6 cellular contexts compared by ENCODE assay signal in genomic region chr22:20956258-20957117, GRCh38. TPM values are rescaled to one million over a fixed set of nuclear protein-coding genes. Genes with fewer than 3 reads are reported as not detected.
A peak's percentile ranks its signal among the peaks of the same experiment; 100 is the strongest.
DNase-seq lines count a peak whose midpoint lies in the region; ATAC-seq and TF ChIP-seq lines count a peak whose summit lies in the region.

No MANE protein-coding gene starts in this region.

- TF ChIP-seq CTCF in endodermal cell (conservative IDR thresholded peaks at IDR 0.05) (peak; percentile 64), smooth muscle cell (IDR thresholded peaks at IDR 0.05; ENCODE audit: borderline replicate concordance, insufficient read depth, poor library complexity, severe bottlenecking) (no peak)

- DNase-seq in DMS53 (lab: John Stamatoyannopoulos, UW) (peak; percentile 57), DMS53 treated with DMSO at 0.1 percent for 48 hours (lab: John Stamatoyannopoulos, UW; ENCODE audit: unreplicated experiment) (no peak), endodermal cell (peak; percentile 89), smooth muscle cell (lab: John Stamatoyannopoulos, UW; ENCODE audit: unreplicated experiment) (no peak), anterior cingulate cortex (lab: John Stamatoyannopoulos, UW) (no peak)

- H3K79me2 ChIP-seq in smooth muscle cell (ENCODE audit: low read depth): peaks cover 4% of the 10 kb centered on the region

- peaks cover 25% of the 10 kb centered on the region for H3K36me3 Mint-ChIP-seq in endodermal cell (ENCODE audit: low read depth)

- H3K27me3 Mint-ChIP-seq in endodermal cell (ENCODE audit: insufficient read depth): peaks cover 15% of the 10 kb centered on the region

- no peak for ATAC-seq in HG03571 (IDR thresholded peaks at IDR 0.05; ENCODE audit: unreplicated experiment)

- WGBS in endodermal cell (ENCODE audit: insufficient coverage in 1 of 2, insufficient read length in 1 of 2), 2 experiments: 48 to 57% methylated on average over 20 to 29 of the region's 29 CpGs
- 26% methylated on average over 29 of the region's 29 CpGs for WGBS in smooth muscle cell (ENCODE audit: low lambda C conversion rate)

- H4K20me1 ChIP-seq in smooth muscle cell (ENCODE audit: low read depth): peaks cover 44% of the 10 kb centered on the region

- H3K9me3 Mint-ChIP-seq in endodermal cell: no peaks in the 10 kb centered on the region

- H3K9ac ChIP-seq in endodermal cell (ENCODE audit: extremely low read depth, low read length, poor library complexity, severe bottlenecking) (no peak overlapping the region), smooth muscle cell (ENCODE audit: low read depth) (no peak overlapping the region)

- H3K36me3 ChIP-seq in endodermal cell (ENCODE audit: control insufficient read depth, insufficient read depth, low read length) (peaks cover 23% of the 10 kb centered on the region), smooth muscle cell (ENCODE audit: low read depth) (no peaks in the 10 kb centered on the region)

- H3F3A ChIP-seq in smooth muscle cell (ENCODE audit: low read depth): peaks cover 17% of the 10 kb centered on the region

- no peak overlapping the region for H2AFZ ChIP-seq in smooth muscle cell (ENCODE audit: low read depth)

- H3K27ac Mint-ChIP-seq in endodermal cell: peak overlapping the region; percentile 55

- H3K27ac ChIP-seq in endodermal cell (ENCODE audit: low read depth, low read length): no peak overlapping the region
- no peak overlapping the region for H3K27ac ChIP-seq in smooth muscle cell (ENCODE audit: low read depth)

- peak overlapping the region; percentile 92 for H3K4me2 ChIP-seq in smooth muscle cell

- H3K27me3 ChIP-seq in endodermal cell (ENCODE audit: control insufficient read depth, insufficient read depth, low read length, poor library complexity, severe bottlenecking) (no peaks in the 10 kb centered on the region), smooth muscle cell (ENCODE audit: low read depth) (no peaks in the 10 kb centered on the region)

- H3K4me1 Mint-ChIP-seq in endodermal cell: peaks cover 10% of the 10 kb centered on the region

- H3K9me3 ChIP-seq in endodermal cell (ENCODE audit: control insufficient read depth, low read length) (no peaks in the 10 kb centered on the region), smooth muscle cell (replicated peaks; ENCODE audit: low read depth) (no peaks in the 10 kb centered on the region)

- H3K4me1 ChIP-seq in endodermal cell (ENCODE audit: control insufficient read depth, insufficient read depth, low read length) (no peaks in the 10 kb centered on the region), smooth muscle cell (ENCODE audit: low read depth) (peaks cover 3% of the 10 kb centered on the region)

- peak overlapping the region; percentile 66 for H3K4me3 Mint-ChIP-seq in endodermal cell

- H3K4me3 ChIP-seq in endodermal cell (ENCODE audit: low read length) (peak overlapping the region; percentile 74), smooth muscle cell (peak overlapping the region; percentile 77)

RNA-seq across cellular contexts. Expression of gene AIFM3, which starts 10.6 kb away (rescaled TPM):
- total RNA-seq in endodermal cell (1 to 10 TPM; 1.8 to 2.7 TPM), smooth muscle cell (0.85 and 0.94 TPM in 2 replicates)
- polyA plus RNA-seq in endodermal cell (2013, experiment 1 of 2): 0.43 TPM
- polyA plus RNA-seq in endodermal cell (2013, experiment 2 of 2): 0.70 TPM
- 0.13 TPM in 1 of 2 replicates, not detected in the other for polyA plus RNA-seq in smooth muscle cell

RNA-seq across cellular contexts. Expression of gene LZTR1, which starts 25.6 kb away (rescaled TPM):
- 10 to 100 TPM; 56.5 to 73.2 TPM for total RNA-seq in endodermal cell
- 38.3 TPM for polyA plus RNA-seq in endodermal cell (2013, experiment 1 of 2)
- 33.0 TPM for polyA plus RNA-seq in endodermal cell (2013, experiment 2 of 2)
- 28.1 and 34.2 TPM in 2 replicates for total RNA-seq in smooth muscle cell
- 43.9 and 49.7 TPM in 2 replicates for polyA plus RNA-seq in smooth muscle cell

RNA-seq across cellular contexts. Expression of gene CRKL, which starts 39.3 kb away (rescaled TPM):
- total RNA-seq in endodermal cell: 100 to 1,000 TPM in 1 of 2 donors, 10 to 100 TPM in 1; 89.5 to 104 TPM
- polyA plus RNA-seq in endodermal cell (2013, experiment 1 of 2): 50.0 TPM
- 52.3 TPM for polyA plus RNA-seq in endodermal cell (2013, experiment 2 of 2)
- total RNA-seq in smooth muscle cell: 40.9 TPM in 2 replicates
- 25.1 and 26.6 TPM in 2 replicates for polyA plus RNA-seq in smooth muscle cell

RNA-seq across cellular contexts. Expression of gene THAP7, which starts 45.4 kb away (rescaled TPM):
- 10 to 100 TPM; 16.6 to 19.6 TPM for total RNA-seq in endodermal cell
- 21.8 TPM for polyA plus RNA-seq in endodermal cell (2013, experiment 1 of 2)
- 21.4 TPM for polyA plus RNA-seq in endodermal cell (2013, experiment 2 of 2)
- 16.6 and 28.0 TPM in 2 replicates for total RNA-seq in smooth muscle cell
- 26.8 and 38.6 TPM in 2 replicates for polyA plus RNA-seq in smooth muscle cell

RNA-seq across cellular contexts. Expression of gene P2RX6, which starts 58.5 kb away (rescaled TPM):
- total RNA-seq in endodermal cell (1 to 10 TPM in 1 of 2 donors, under 1 TPM in 1; 0.73 to 1.9 TPM), smooth muscle cell (0.13 and 0.45 TPM in 2 replicates)
- polyA plus RNA-seq in endodermal cell (2013, experiment 1 of 2): 1.4 TPM
- 1.3 TPM for polyA plus RNA-seq in endodermal cell (2013, experiment 2 of 2)
- polyA plus RNA-seq in smooth muscle cell: 0.89 and 1.2 TPM in 2 replicates

Comparison
In these comparisons a context has a peak if more than half of its experiments do, and no peak if none do; other contexts are left out.
1. DNase-seq: peak in DMS53 (single experiment) and endodermal cell (single experiment); none in DMS53 treated with DMSO at 0.1 percent for 48 hours (single experiment), smooth muscle cell (single experiment) and anterior cingulate cortex (0 of 58).